Comparison of ENCODE assay signal across 13 cellular contexts in genomic region chr16:10321407-10322397, GRCh38.
"Had no signal": no experiment of that assay in that cellular context is flagged by ENCODE, and none has a peak within 500 bp of the region (broad histone marks: within the 10 kb centered on the region; RNA-seq: fewer than 3 reads in every experiment).

No MANE protein-coding gene starts in this region.

- H3K4me3 ChIP-seq: ascending aorta, colonic mucosa, heart left ventricle, left lung, tibial artery had no signal

- H3K27ac Mint-ChIP-seq: activated naive CD8-positive, alpha-beta T cell treated with anti-CD3 and anti-CD28 coated beads, Interleukin-2, amount 50 U/mL, for 24 hours; memory B cell; nephron had no signal

- H3K9me3 Mint-ChIP-seq: nephron had no signal

- H3K4me1 ChIP-seq: ascending aorta, colonic mucosa, left lung, tibial artery had no signal

- DNase-seq: activated gamma-delta T cell; activated naive CD8-positive, alpha-beta T cell treated with anti-CD3 and anti-CD28 coated beads, Interleukin-2, amount 50 U/mL, for 24 hours; activated T-cell treated with anti-CD3 and anti-CD28 coated beads, Interleukin-2, amount 50 U/mL, for 1 hour; colonic mucosa; foreskin melanocyte; heart left ventricle; islet precursor cell; left lung; stimulated activated CD4-positive, alpha-beta T cell treated with anti-CD3 and anti-CD28 coated beads, Interleukin-4, amount 100 ng/mL, for 24 hours; tibial artery had no signal

- H3K27ac ChIP-seq: ascending aorta, colonic mucosa, left lung, tibial artery had no signal

- H3K36me3 Mint-ChIP-seq: memory B cell had no signal

- H3K27me3 ChIP-seq: ascending aorta, colonic mucosa, heart left ventricle, left lung, tibial artery had no signal

- H3K36me3 ChIP-seq: ascending aorta, colonic mucosa, heart left ventricle, left lung, tibial artery had no signal

- H3K4me3 Mint-ChIP-seq: activated naive CD8-positive, alpha-beta T cell treated with anti-CD3 and anti-CD28 coated beads, Interleukin-2, amount 50 U/mL, for 24 hours; memory B cell; nephron had no signal

- H3K27me3 Mint-ChIP-seq: activated naive CD8-positive, alpha-beta T cell treated with anti-CD3 and anti-CD28 coated beads, Interleukin-2, amount 50 U/mL, for 24 hours; memory B cell had no signal

- H3K9me3 ChIP-seq: ascending aorta, colonic mucosa, heart left ventricle, left lung, tibial artery had no signal

- ATAC-seq: activated naive CD8-positive, alpha-beta T cell treated with anti-CD3 and anti-CD28 coated beads, Interleukin-2, amount 50 U/mL, for 24 hours; heart left ventricle; left lung had no signal
